ENCODE assay signal across 9 cellular contexts in the genomic region with DNA sequence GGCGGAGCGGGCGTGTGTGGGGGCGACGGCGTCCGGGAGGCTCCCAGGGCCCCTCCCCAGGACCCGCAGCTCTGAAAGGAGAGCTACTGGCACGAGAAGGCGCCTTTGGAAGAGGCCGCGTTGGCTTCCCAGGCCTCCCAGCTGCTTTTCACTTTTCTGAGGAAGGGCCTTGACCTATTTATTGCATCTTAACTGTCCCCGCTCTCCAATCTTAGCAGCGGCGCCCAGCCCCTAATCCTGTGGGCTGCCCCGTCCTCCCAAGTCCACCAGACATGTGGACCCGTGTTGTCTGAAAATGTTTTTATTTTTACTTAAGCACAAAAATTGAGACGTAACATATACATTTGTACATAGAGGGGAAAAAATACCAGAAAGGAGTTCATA. TPM values are rescaled to one million over a fixed set of nuclear protein-coding genes. Genes with fewer than 3 reads are reported as not detected.
A peak's percentile ranks its signal among the peaks of the same experiment; 100 is the strongest.
DNase-seq lines count a peak whose midpoint lies in the region; ATAC-seq and TF ChIP-seq lines count a peak whose summit lies in the region.
"Had no signal": no experiment of that assay in that cellular context is flagged by ENCODE, and none has a peak within 500 bp of the region (broad histone marks: within the 10 kb centered on the region; RNA-seq: fewer than 3 reads in every experiment).

No MANE protein-coding gene starts in this region.

- peaks cover 13 to 40% of the 10 kb centered on the region in 2 donors for H3K36me3 Mint-ChIP-seq in CD4-positive, alpha-beta memory T cell
- peaks cover 23% of the 10 kb centered on the region for H3K36me3 Mint-ChIP-seq in osteocyte (ENCODE audit: unreplicated experiment)

- TF ChIP-seq CTCF in Peyer's patch (IDR thresholded peaks at IDR 0.05) (no peak), epithelial cell of esophagus (IDR thresholded peaks at IDR 0.05; ENCODE audit: insufficient read depth, low read depth, low read length, missing control alignments) (no peak), osteocyte (IDR thresholded peaks at IDR 0.05) (no peak)

- CTCF ChIA-PET in CD4-positive, alpha-beta memory T cell (lab: Charles Lee; ENCODE audit: partially characterized antibody), result interaction anchor here (1.0 to 7.3 kb wide), 11 partner anchors 27 to 224 kb away, joined by 3 to 136 read pairs (median 7); partner anchors contain the start of genes COX5A and FAM219B

- no peaks in the 10 kb centered on the region for H3K27me3 ChIP-seq in CD4-positive, alpha-beta memory T cell (ENCODE audit: insufficient read depth, low read length)
- no peaks in the 10 kb centered on the region for H3K27me3 ChIP-seq in Peyer's patch

- H3K9me3 Mint-ChIP-seq in CD4-positive, alpha-beta memory T cell, result no peaks in the 10 kb centered on the region
- no peaks in the 10 kb centered on the region for H3K9me3 Mint-ChIP-seq in osteocyte (ENCODE audit: unreplicated experiment)

- TF ChIP-seq POLR2A in Peyer's patch (IDR thresholded peaks at IDR 0.05), result no peak

- H3K27ac ChIP-seq in CD4-positive, alpha-beta memory T cell (ENCODE audit: low read depth, low read length), result peak overlapping the region; percentile 77
- H3K27ac ChIP-seq in Peyer's patch, result peak overlapping the region; percentile 77 to 92 (median 91)

- H3K4me3 Mint-ChIP-seq in CD4-positive, alpha-beta memory T cell, result peak overlapping the region; percentile 77 to 92 (median 86)
- H3K4me3 Mint-ChIP-seq in osteocyte (ENCODE audit: unreplicated experiment), result peak overlapping the region; percentile 77

- POLR2A ChIA-PET in CD4-positive, alpha-beta memory T cell (lab: Charles Lee; ENCODE audit: partially characterized antibody), result interaction anchor here (0.6 to 7.9 kb wide), 17 partner anchors 13 to 228 kb away, joined by 3 to 106 read pairs (median 10); partner anchors contain the start of genes CLK3, COX5A, CSK and FAM219B

- H3K36me3 ChIP-seq in CD4-positive, alpha-beta memory T cell (ENCODE audit: insufficient read depth, low read length), result peaks cover 14% of the 10 kb centered on the region
- H3K36me3 ChIP-seq in Peyer's patch, result peaks cover 0 to 49% (median 0%) of the 10 kb centered on the region in 3 donors

- intact Hi-C loops in CD4-positive, alpha-beta memory T cell (cut with micrococcal nuclease), result loop anchor here (1.0 to 5.0 kb wide), 5 partner anchors 47 to 211 kb away; partner anchors contain the start of genes COX5A and MPI

- no peaks in the 10 kb centered on the region for H3K27me3 Mint-ChIP-seq in CD4-positive, alpha-beta memory T cell
- no peaks in the 10 kb centered on the region for H3K27me3 Mint-ChIP-seq in osteocyte (ENCODE audit: unreplicated experiment)

- H3K4me1 ChIP-seq in CD4-positive, alpha-beta memory T cell (ENCODE audit: insufficient read depth, low read length), result peaks cover 52% of the 10 kb centered on the region
- peaks cover 0 to 30% (median 15%) of the 10 kb centered on the region in 4 donors for H3K4me1 ChIP-seq in Peyer's patch

- no peak for DNase-seq in CD4-positive, alpha-beta memory T cell
- DNase-seq in Peyer's patch (no peak), epithelial cell of esophagus (ENCODE audit: low read depth) (no peak), osteocyte (ENCODE audit: extremely low spot score, unreplicated experiment) (no peak), HuH-7.5 (ENCODE audit: low spot score) (no peak), kidney glomerular epithelial cell (lab: John Stamatoyannopoulos, UW) (no peak)

- H3K9me3 ChIP-seq in CD4-positive, alpha-beta memory T cell (ENCODE audit: control insufficient read depth in 1 of 2, low read length in 2 of 2), result no peaks in the 10 kb centered on the region
- H3K9me3 ChIP-seq in Peyer's patch, result no peaks in the 10 kb centered on the region

- peaks cover 37 to 57% (median 46%) of the 10 kb centered on the region in 4 donors for H3K4me1 Mint-ChIP-seq in CD4-positive, alpha-beta memory T cell
- peaks cover 20% of the 10 kb centered on the region for H3K4me1 Mint-ChIP-seq in osteocyte (ENCODE audit: unreplicated experiment)

- peak overlapping the region; percentile 90 to 97 (median 93) for H3K27ac Mint-ChIP-seq in CD4-positive, alpha-beta memory T cell
- peak overlapping the region; percentile 94 for H3K27ac Mint-ChIP-seq in osteocyte (ENCODE audit: unreplicated experiment)

- ATAC-seq in HG03175 (IDR thresholded peaks at IDR 0.05; ENCODE audit: unreplicated experiment) (no peak), HG03460 (IDR thresholded peaks at IDR 0.05; ENCODE audit: unreplicated experiment) (no peak)

- peak overlapping the region; percentile 30 to 83 for H3K4me3 ChIP-seq in CD4-positive, alpha-beta memory T cell (ENCODE audit: low read length in 2 of 2)
- peak overlapping the region; percentile 55 to 88 (median 82) for H3K4me3 ChIP-seq in Peyer's patch
- H3K4me3 ChIP-seq in epithelial cell of esophagus (ENCODE audit: low read length), result peak overlapping the region; percentile 30

RNA-seq across cellular contexts. Expression of gene ULK3, which starts 0.5 kb away (rescaled TPM):
- 10 to 100 TPM; 84.9 to 88.3 TPM for total RNA-seq in CD4-positive, alpha-beta memory T cell
- 10 to 100 TPM; 33.6 to 38.5 TPM for polyA plus RNA-seq in CD4-positive, alpha-beta memory T cell
- total RNA-seq in Peyer's patch (100 to 1,000 TPM; 194 to 508 (median 288) TPM), osteocyte (30.6 and 32.4 TPM in 2 replicates)

RNA-seq across cellular contexts. Expression of gene CPLX3, which starts 17.0 kb away (rescaled TPM):
- not detected for total RNA-seq in CD4-positive, alpha-beta memory T cell
- not detected for polyA plus RNA-seq in CD4-positive, alpha-beta memory T cell
- not detected for total RNA-seq in Peyer's patch
- total RNA-seq in osteocyte, result not detected in 2 replicates
- total RNA-seq: renal cortical epithelial cell had no signal

RNA-seq across cellular contexts. Expression of gene SCAMP2, which starts 29.7 kb away (rescaled TPM):
- total RNA-seq in CD4-positive, alpha-beta memory T cell, result 100 to 1,000 TPM; 132 to 138 TPM
- polyA plus RNA-seq in CD4-positive, alpha-beta memory T cell, result 100 to 1,000 TPM; 152 to 179 TPM
- total RNA-seq in Peyer's patch (100 to 1,000 TPM in 3 of 4 donors, 10 to 100 TPM in 1; 60.2 to 206 (median 151) TPM), osteocyte (65.0 and 73.4 TPM in 2 replicates)

RNA-seq across cellular contexts. Expression of gene LMAN1L, which starts 30.8 kb away (rescaled TPM):
- under 1 TPM; 0.23 to 0.39 TPM for total RNA-seq in CD4-positive, alpha-beta memory T cell
- polyA plus RNA-seq in CD4-positive, alpha-beta memory T cell, result not detected
- total RNA-seq in Peyer's patch, result not detected
- not detected in 2 replicates for total RNA-seq in osteocyte
- total RNA-seq: renal cortical epithelial cell had no signal

RNA-seq across cellular contexts. Expression of gene MPI, which starts 46.4 kb away (rescaled TPM):
- 10 to 100 TPM; 70.4 to 73.1 TPM for total RNA-seq in CD4-positive, alpha-beta memory T cell
- 10 to 100 TPM; 63.0 to 66.2 TPM for polyA plus RNA-seq in CD4-positive, alpha-beta memory T cell
- 100 to 1,000 TPM in 3 of 4 donors, 10 to 100 TPM in 1; 52.0 to 221 (median 174) TPM for total RNA-seq in Peyer's patch
- total RNA-seq in osteocyte, result 30.1 TPM in 2 replicates

Comparison
In these comparisons a context has a peak if more than half of its experiments do, and no peak if none do; other contexts are left out.
1. H3K4me3 ChIP-seq: peak in every context shown above with its lines; median percentile 82 in Peyer's patch; 56 in CD4-positive, alpha-beta memory T cell; 30 in epithelial cell of esophagus.